In the genomic region with DNA sequence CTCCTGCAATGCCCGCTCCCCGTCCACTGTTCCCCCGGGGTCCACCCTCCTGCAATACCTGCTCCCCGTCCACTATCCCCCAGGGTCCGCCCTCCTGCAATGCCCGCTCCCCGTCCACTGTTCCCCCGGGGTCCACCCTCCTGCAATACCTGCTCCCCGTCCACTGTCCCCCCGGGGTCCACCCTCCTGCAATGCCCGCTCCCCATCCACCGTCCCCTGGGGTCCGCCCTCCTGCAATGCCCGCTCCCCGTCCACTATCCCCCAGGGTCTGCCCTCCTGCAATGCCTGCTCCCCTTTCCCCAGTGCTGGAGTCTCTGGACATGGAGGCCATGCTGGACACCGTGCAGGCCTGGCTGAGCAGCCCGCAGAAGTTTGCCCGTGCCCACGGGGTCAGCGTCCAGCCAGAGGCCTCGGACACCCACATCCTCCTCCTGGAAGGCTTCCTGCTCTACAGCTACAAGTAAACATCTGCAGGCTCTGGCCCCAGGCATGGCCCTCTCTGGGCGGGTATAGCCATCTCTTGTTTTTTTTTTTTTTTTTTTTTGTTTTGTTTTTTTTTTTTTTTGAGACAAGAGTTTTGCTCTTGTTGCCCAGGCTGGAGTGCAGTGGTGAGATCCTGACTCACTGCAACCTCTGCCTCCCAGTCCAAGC, we compare ENCODE assay signal across 10 cellular contexts. TPM values are rescaled to one million over a fixed set of nuclear protein-coding genes. Genes with fewer than 3 reads are reported as not detected.
"Had no signal": no experiment of that assay in that cellular context is flagged by ENCODE, and none has a peak within 500 bp of the region (broad histone marks: within the 10 kb centered on the region; RNA-seq: fewer than 3 reads in every experiment).

No MANE protein-coding gene starts in this region.

RNA-seq across cellular contexts. Expression of a gene that starts 5.6 kb away (rescaled TPM):
- total RNA-seq: activated B cell treated with CpG ODN at 0.5 μM for 24 hours; activated CD8-positive, alpha-beta T cell treated with anti-CD3 and anti-CD28 coated beads for 36 hours; activated T-cell treated with anti-CD3 and anti-CD28 coated beads, Interleukin-2, amount 50 U/mL, for 4 hours; activated T-helper 17 cell treated with anti-CD3 and anti-CD28 coated beads, Interleukin-2, amount 50 U/mL, for 72 hours; bronchial epithelial cell; cerebellum; fibroblast of lung; fibroblast of villous mesenchyme; T-helper 17 cell had no signal
- polyA plus RNA-seq: fibroblast of lung had no signal

RNA-seq across cellular contexts. Expression of a gene that starts 57.9 kb away (rescaled TPM):
- total RNA-seq: activated B cell treated with CpG ODN at 0.5 μM for 24 hours; activated CD8-positive, alpha-beta T cell treated with anti-CD3 and anti-CD28 coated beads for 36 hours; activated T-cell treated with anti-CD3 and anti-CD28 coated beads, Interleukin-2, amount 50 U/mL, for 4 hours; activated T-helper 17 cell treated with anti-CD3 and anti-CD28 coated beads, Interleukin-2, amount 50 U/mL, for 72 hours; bronchial epithelial cell; cardiac septum; fibroblast of lung had no signal
